In genomic region chr10:48456808-48457761, GRCh38 we compare ENCODE assay signal across 1 cellular context.
TF ChIP-seq lines count a peak whose summit lies in the region.

No MANE protein-coding gene starts in this region.

TF ChIP-seq in H1, 55 proteins besides CTCF, POLR2A, EP300 and RAD21 (continued from another document):
- TF ChIP-seq ATF2 (IDR thresholded peaks at IDR 0.05; ENCODE audit: low read length), result no peak
- no peak for TF ChIP-seq SAP30 (IDR thresholded peaks at IDR 0.05; ENCODE audit: insufficient read depth, insufficient replicate concordance, low read length)
- TF ChIP-seq CREB1 (IDR thresholded peaks at IDR 0.05), result no peak
- no peak for TF ChIP-seq CHD1 (IDR thresholded peaks at IDR 0.05; ENCODE audit: low read depth, low read length)
- TF ChIP-seq SUZ12 (IDR thresholded peaks at IDR 0.05; ENCODE audit: low read length), result no peak
- TF ChIP-seq CBX5 (IDR thresholded peaks at IDR 0.05; ENCODE audit: low read depth, low read length), result no peak
- no peak for TF ChIP-seq RBBP5 (IDR thresholded peaks at IDR 0.05; ENCODE audit: borderline replicate concordance, low read depth, low read length)
- TF ChIP-seq ATF3 (IDR thresholded peaks at IDR 0.05; ENCODE audit: insufficient read depth, low read depth, low read length), result no peak
- TF ChIP-seq KDM1A (IDR thresholded peaks at IDR 0.05; ENCODE audit: borderline replicate concordance, low read length), result no peak
- no peak for TF ChIP-seq SIN3A (conservative IDR thresholded peaks at IDR 0.05 in 1 of 2, IDR thresholded peaks at IDR 0.05 in 1 of 2; ENCODE audit: low read depth in 1 of 2, low read length in 2 of 2)
- no peak for TF ChIP-seq CHD2 (IDR thresholded peaks at IDR 0.05; ENCODE audit: low read length)
